ENCODE assay signal across 9 cellular contexts in genomic region chr19:38974599-38975213, GRCh38. TPM values are rescaled to one million over a fixed set of nuclear protein-coding genes. Genes with fewer than 3 reads are reported as not detected.
A peak's percentile ranks its signal among the peaks of the same experiment; 100 is the strongest.
DNase-seq lines count a peak whose midpoint lies in the region; ATAC-seq, FAIRE-seq and TF ChIP-seq lines count a peak whose summit lies in the region.
"Had no signal": no experiment of that assay in that cellular context is flagged by ENCODE, and none has a peak within 500 bp of the region (broad histone marks: within the 10 kb centered on the region; RNA-seq: fewer than 3 reads in every experiment).

No MANE protein-coding gene starts in this region.

- no peak for TF ChIP-seq CTCF in glutamatergic neuron (IDR thresholded peaks at IDR 0.05; ENCODE audit: partially characterized antibody, unreplicated experiment)
- TF ChIP-seq CTCF in retinal pigment epithelial cell (conservative IDR thresholded peaks at IDR 0.05; ENCODE audit: low read depth, low read length), result no peak

- no peak overlapping the region for H3K27ac Mint-ChIP-seq in activated T-helper 17 cell treated with anti-CD3 and anti-CD28 coated beads, Interleukin-2, amount 50 U/mL, for 72 hours
- no peak overlapping the region for H3K27ac Mint-ChIP-seq in glutamatergic neuron (ENCODE audit: unreplicated experiment)
- H3K27ac Mint-ChIP-seq: activated T-cell treated with anti-CD3 and anti-CD28 coated beads, Interleukin-2, amount 50 U/mL, for 24 hours had no signal

- peaks cover 24% of the 10 kb centered on the region for H3K27me3 Mint-ChIP-seq in activated T-helper 17 cell treated with anti-CD3 and anti-CD28 coated beads, Interleukin-2, amount 50 U/mL, for 72 hours
- peaks cover 6% of the 10 kb centered on the region for H3K27me3 Mint-ChIP-seq in glutamatergic neuron (ENCODE audit: unreplicated experiment)

- no peaks in the 10 kb centered on the region for H3K9me3 Mint-ChIP-seq in activated T-helper 17 cell treated with anti-CD3 and anti-CD28 coated beads, Interleukin-2, amount 50 U/mL, for 72 hours
- H3K9me3 Mint-ChIP-seq in glutamatergic neuron (ENCODE audit: unreplicated experiment), result peaks cover 3% of the 10 kb centered on the region
- H3K9me3 Mint-ChIP-seq: activated T-cell treated with anti-CD3 and anti-CD28 coated beads, Interleukin-2, amount 50 U/mL, for 24 hours had no signal

- DNase-seq in glutamatergic neuron (no peak), retinal pigment epithelial cell (ENCODE audit: low read depth) (no peak), NCI-H2196 (lab: John Stamatoyannopoulos, UW; ENCODE audit: unreplicated experiment) (no peak), NCI-H774 (lab: John Stamatoyannopoulos, UW) (no peak)
- DNase-seq in stimulated activated CD4-positive, alpha-beta T cell treated with anti-CD3 and anti-CD28 coated beads, Interleukin-2, amount 100 ng/mL, for 24 hours, result no peak
- DNase-seq: activated T-cell treated with anti-CD3 and anti-CD28 coated beads, Interleukin-2, amount 50 U/mL, for 24 hours had no signal

- no peak for ATAC-seq in activated T-helper 17 cell treated with anti-CD3 and anti-CD28 coated beads, Interleukin-2, amount 50 U/mL, for 72 hours (replicated peaks)
- no peak for ATAC-seq in HG03025 (IDR thresholded peaks at IDR 0.05; ENCODE audit: low FRiP score, unreplicated experiment)

- peak overlapping the region; percentile 57 for H3K4me3 Mint-ChIP-seq in activated T-helper 17 cell treated with anti-CD3 and anti-CD28 coated beads, Interleukin-2, amount 50 U/mL, for 72 hours
- peak overlapping the region; percentile 84 for H3K4me3 Mint-ChIP-seq in glutamatergic neuron (ENCODE audit: unreplicated experiment)
- H3K4me3 Mint-ChIP-seq: activated T-cell treated with anti-CD3 and anti-CD28 coated beads, Interleukin-2, amount 50 U/mL, for 24 hours had no signal

- H3K4me1 Mint-ChIP-seq in activated T-helper 17 cell treated with anti-CD3 and anti-CD28 coated beads, Interleukin-2, amount 50 U/mL, for 72 hours, result no peaks in the 10 kb centered on the region
- peaks cover 11% of the 10 kb centered on the region for H3K4me1 Mint-ChIP-seq in glutamatergic neuron (ENCODE audit: low read depth, unreplicated experiment)

- H3K4me3 ChIP-seq in retinal pigment epithelial cell (ENCODE audit: low read length), result peak overlapping the region; percentile 63

- FAIRE-seq in G401.6 (lab: Jason Lieb, UNC), result peak; percentile 3

- no peaks in the 10 kb centered on the region for H3K36me3 Mint-ChIP-seq in activated T-helper 17 cell treated with anti-CD3 and anti-CD28 coated beads, Interleukin-2, amount 50 U/mL, for 72 hours (ENCODE audit: low read depth)
- H3K36me3 Mint-ChIP-seq in glutamatergic neuron (ENCODE audit: unreplicated experiment), result no peaks in the 10 kb centered on the region

RNA-seq across cellular contexts. Expression of gene FBXO17, which starts 0.8 kb away (rescaled TPM):
- total RNA-seq in activated T-helper 17 cell treated with anti-CD3 and anti-CD28 coated beads, Interleukin-2, amount 50 U/mL, for 72 hours, result under 1 TPM; 0.21 to 0.43 TPM
- total RNA-seq in glutamatergic neuron (ENCODE audit: unreplicated experiment), result 5.5 TPM

RNA-seq across cellular contexts. Expression of gene MRPS12, which starts 44.0 kb away (rescaled TPM):
- 100 to 1,000 TPM in 1 of 2 donors, 10 to 100 TPM in 1; 52.7 to 106 TPM for total RNA-seq in activated T-helper 17 cell treated with anti-CD3 and anti-CD28 coated beads, Interleukin-2, amount 50 U/mL, for 72 hours
- total RNA-seq in glutamatergic neuron (ENCODE audit: unreplicated experiment), result 30.4 TPM

RNA-seq across cellular contexts. Expression of gene SARS2, which starts 44.1 kb away (rescaled TPM):
- total RNA-seq in activated T-helper 17 cell treated with anti-CD3 and anti-CD28 coated beads, Interleukin-2, amount 50 U/mL, for 72 hours, result 10 to 100 TPM; 27.5 to 49.3 TPM
- 49.2 TPM for total RNA-seq in glutamatergic neuron (ENCODE audit: unreplicated experiment)

RNA-seq across cellular contexts. Expression of gene FBXO27, which starts 57.6 kb away (rescaled TPM):
- total RNA-seq in activated T-helper 17 cell treated with anti-CD3 and anti-CD28 coated beads, Interleukin-2, amount 50 U/mL, for 72 hours, result under 1 TPM; 0.43 to 0.66 TPM
- total RNA-seq in glutamatergic neuron (ENCODE audit: unreplicated experiment), result 2.2 TPM
